ENCODE assay signal across 25 cellular contexts in genomic region chr4:81442479-81443085, GRCh38. TPM values are rescaled to one million over a fixed set of nuclear protein-coding genes. Genes with fewer than 3 reads are reported as not detected.
DNase-seq lines count a peak whose midpoint lies in the region; ATAC-seq, FAIRE-seq and TF ChIP-seq lines count a peak whose summit lies in the region.
"Had no signal": no experiment of that assay in that cellular context is flagged by ENCODE, and none has a peak within 500 bp of the region (broad histone marks: within the 10 kb centered on the region; RNA-seq: fewer than 3 reads in every experiment).

No MANE protein-coding gene starts in this region.

- no peak overlapping the region for H4K12ac ChIP-seq in trophoblast cell (ENCODE audit: low read depth, low read length)

- H3K4me1 ChIP-seq in K562 (replicated peaks in 1 of 2; ENCODE audit: control insufficient read depth in 2 of 2, insufficient read depth in 2 of 2, low read length in 2 of 2) = no peaks in the 10 kb centered on the region; a peak in 1 of 5 replicates
- no peaks in the 10 kb centered on the region for H3K4me1 ChIP-seq in trophoblast cell (ENCODE audit: control insufficient read depth in 1 of 2, insufficient read depth in 2 of 2, low read length in 2 of 2)
- H3K4me1 ChIP-seq: BLaER1, Caco-2, HAP-1 had no signal

- CTCF ChIA-PET in K562 (lab: Yijun Ruan, JAX; ENCODE audit: low intra/inter-chr PET ratio) = no interaction called here

- no peak overlapping the region for H3K9ac ChIP-seq in K562 (ENCODE audit: insufficient read depth in 1 of 2, low read depth in 2 of 2, low read length in 2 of 2)
- no peak overlapping the region for H3K9ac ChIP-seq in trophoblast cell (ENCODE audit: low read length)
- H3K9ac ChIP-seq: BLaER1 had no signal

- peak; percentile 46 for FAIRE-seq in K562 (lab: Jason Lieb, UNC)
- FAIRE-seq: A204.1, G401.6, GM12892, H54 had no signal

- no peak overlapping the region for H2BK12ac ChIP-seq in trophoblast cell (ENCODE audit: low read length)

- H3K23ac ChIP-seq in trophoblast cell (ENCODE audit: low read length) = no peak overlapping the region

- H3K14ac ChIP-seq in trophoblast cell (ENCODE audit: low read length) = no peak overlapping the region

- no peaks in the 10 kb centered on the region for H3K9me1 ChIP-seq in K562 (ENCODE audit: control insufficient read depth, insufficient read depth, low read length)

- H3K4me3 Mint-ChIP-seq in mesothelial cell of epicardium = no peak overlapping the region
- H3K4me3 Mint-ChIP-seq: B cell; CD4-positive, CD25-positive, alpha-beta regulatory T cell; CD8-positive, alpha-beta T cell; HFFc6 had no signal

- H3K79me1 ChIP-seq in trophoblast cell (ENCODE audit: low read length) = no peaks in the 10 kb centered on the region

- no TSS peak for BruUV-seq in K562 (replicated peaks; lab: Mats Ljungman, UMichigan)

- H3K27me3 ChIP-seq in K562 (ENCODE audit: control insufficient read depth in 2 of 2, insufficient read depth in 2 of 2, low read length in 2 of 2) = no peaks in the 10 kb centered on the region
- H3K27me3 ChIP-seq in trophoblast cell (ENCODE audit: insufficient read depth, low read length) = no peaks in the 10 kb centered on the region
- H3K27me3 ChIP-seq: BLaER1 had no signal

- no peaks in the 10 kb centered on the region for H3K79me2 ChIP-seq in K562 (ENCODE audit: control insufficient read depth, insufficient read depth, low read length)
- no peaks in the 10 kb centered on the region for H3K79me2 ChIP-seq in trophoblast cell (ENCODE audit: control insufficient read depth, insufficient read depth, low read length, poor library complexity)

- peaks cover 48% of the 10 kb centered on the region for H3K36me3 Mint-ChIP-seq in mesothelial cell of epicardium

- TF ChIP-seq POLR2A in K562 (conservative IDR thresholded peaks at IDR 0.05) = no peak

- H4K91ac ChIP-seq in trophoblast cell (ENCODE audit: low read depth, low read length) = no peak overlapping the region

- no peaks in the 10 kb centered on the region for H3K27me3 Mint-ChIP-seq in mesothelial cell of epicardium (ENCODE audit: low read depth)
- H3K27me3 Mint-ChIP-seq: B cell; CD4-positive, CD25-positive, alpha-beta regulatory T cell had no signal

- no peak for TF ChIP-seq RAD21 in K562 (CRISPR knock-in tag; conservative IDR thresholded peaks at IDR 0.05 in 1 of 2, IDR thresholded peaks at IDR 0.05 in 1 of 2)

- no peak overlapping the region for H3K27ac ChIP-seq in K562 (ENCODE audit: extremely low read depth, low read depth, low read length)
- H3K27ac ChIP-seq in trophoblast cell (ENCODE audit: low read depth, low read length) = no peak overlapping the region
- H3K27ac ChIP-seq: 22Rv1, BLaER1, C4-2B had no signal

- H4K20me1 ChIP-seq in K562 (replicated peaks; ENCODE audit: control insufficient read depth, insufficient read depth, low read length) = no peaks in the 10 kb centered on the region
- H4K20me1 ChIP-seq: BLaER1 had no signal

- H3K27ac Mint-ChIP-seq in mesothelial cell of epicardium = no peak overlapping the region
- H3K27ac Mint-ChIP-seq: B cell; CD4-positive, CD25-positive, alpha-beta regulatory T cell; CD8-positive, alpha-beta T cell; HFFc6 had no signal

- H2AFZ ChIP-seq in K562 (ENCODE audit: low read depth, low read length) (no peak overlapping the region), trophoblast cell (ENCODE audit: insufficient read depth, low read length, poor library complexity) (no peak overlapping the region)

- POLR2A ChIA-PET in K562 (lab: Yijun Ruan, JAX) = interaction anchor here (0.9 kb wide), 1 partner anchor 21 kb away, joined by 4 read pairs; no protein-coding TSS in a partner anchor

- no peak overlapping the region for H4K8ac ChIP-seq in trophoblast cell (ENCODE audit: low read depth, low read length)

- peak; percentile 3 for DNase-seq in NCI-H82 (lab: John Stamatoyannopoulos, UW)
- no peak for DNase-seq in NCI-H82 treated with DMSO at 0.1 percent for 48 hours (lab: John Stamatoyannopoulos, UW; ENCODE audit: unreplicated experiment)
- no peak for DNase-seq in K562 (ENCODE audit: extremely low read depth in 1 of 4, low spot score in 3 of 4)
- DNase-seq in left lobe of liver (ENCODE audit: low spot score) = no peak
- DNase-seq in trophoblast cell = peak; percentile 33 to 81
- DNase-seq in mesothelial cell of epicardium (ENCODE audit: low spot score in 2 of 2, unreplicated experiment in 2 of 2) = no peak
- no peak for DNase-seq in NCI-H1105 (lab: John Stamatoyannopoulos, UW)
- DNase-seq: Caco-2; CD4-positive, CD25-positive, alpha-beta regulatory T cell; CD8-positive, alpha-beta T cell; DMS153; DND-41; GOT3; HFFc6 had no signal

- no peak for TF ChIP-seq EP300 in K562 (IDR thresholded peaks at IDR 0.05; ENCODE audit: low read length)

- no peaks in the 10 kb centered on the region for H3K36me3 ChIP-seq in K562 (ENCODE audit: control insufficient read depth, insufficient read depth, low read length)
- H3K36me3 ChIP-seq in trophoblast cell (ENCODE audit: control insufficient read depth in 1 of 2, insufficient read depth in 2 of 2, low read length in 2 of 2) = peaks cover 2% of the 10 kb centered on the region in 2 experiments
- H3K36me3 ChIP-seq: HAP-1 had no signal

- in situ Hi-C loops in K562 (cut with MboI) = no loop called here

- H3K18ac ChIP-seq in trophoblast cell (ENCODE audit: low read length) = no peak overlapping the region

- no peak overlapping the region for H3K4ac ChIP-seq in trophoblast cell (ENCODE audit: low read depth, low read length)

- peaks cover 9% of the 10 kb centered on the region for H3K4me1 Mint-ChIP-seq in mesothelial cell of epicardium
- H3K4me1 Mint-ChIP-seq: B cell; CD4-positive, CD25-positive, alpha-beta regulatory T cell had no signal

- H3K4me2 ChIP-seq in K562 (ENCODE audit: insufficient read depth, low read length) (no peak overlapping the region), trophoblast cell (ENCODE audit: low read length) (no peak overlapping the region)
- H3K4me2 ChIP-seq: BLaER1 had no signal

- H3K9me3 ChIP-seq in K562 (replicated peaks; ENCODE audit: control insufficient read depth, insufficient read depth, low read depth, low read length) (no peaks in the 10 kb centered on the region), trophoblast cell (ENCODE audit: insufficient read depth, low read depth, low read length) (no peaks in the 10 kb centered on the region)
- H3K9me3 ChIP-seq: BLaER1, Caco-2, HAP-1 had no signal

- peaks cover 12% of the 10 kb centered on the region for H3K9me3 Mint-ChIP-seq in mesothelial cell of epicardium
- H3K9me3 Mint-ChIP-seq: CD8-positive, alpha-beta T cell; HFFc6 had no signal

- no peak overlapping the region for H2AK5ac ChIP-seq in trophoblast cell (ENCODE audit: low read length)

- no peak overlapping the region for H2BK120ac ChIP-seq in trophoblast cell (ENCODE audit: insufficient read depth, low read length, poor library complexity)

- no peak overlapping the region for H2BK5ac ChIP-seq in trophoblast cell (ENCODE audit: low read depth, low read length, poor library complexity)

- no peak for ATAC-seq in K562
- peak; percentile 66 for ATAC-seq in left lobe of liver
- ATAC-seq in HG03439 (IDR thresholded peaks at IDR 0.05; ENCODE audit: unreplicated experiment) = no peak
- ATAC-seq: CD8-positive, alpha-beta T cell had no signal

- TF ChIP-seq CTCF in K562 (IDR thresholded peaks at IDR 0.05 in 2 of 3, conservative IDR thresholded peaks at IDR 0.05 in 1 of 3; ENCODE audit: insufficient read depth in 2 of 3, low read depth in 1 of 3, low read length in 3 of 3) (no peak), mesothelial cell of epicardium (IDR thresholded peaks at IDR 0.05; ENCODE audit: unreplicated experiment) (no peak)

- H3K4me3 ChIP-seq in K562 (no peak overlapping the region), trophoblast cell (ENCODE audit: low read depth, low read length) (no peak overlapping the region)
- H3K4me3 ChIP-seq: BLaER1, HAP-1 had no signal

- 31% methylated on average over 4 of the region's 4 CpGs for WGBS in K562 (ENCODE audit: insufficient coverage, low coverage, missing lambda C conversion rate)
- WGBS in trophoblast cell (ENCODE audit: extremely low coverage, insufficient coverage, insufficient read length) = no CpG with 5 or more reads among the region's 4 CpGs

- intact Hi-C loops in K562 (cut with micrococcal nuclease) = no loop called here

TF ChIP-seq in K562, 482 proteins besides CTCF, POLR2A, EP300 and RAD21 (continues in another document):
- 0 out of 2 replicates have a peak, but pooled peaks have one; percentile 10 for TF ChIP-seq CBFA2T3 (IDR thresholded peaks at IDR 0.05)
- TF ChIP-seq NR2C1 (IDR thresholded peaks at IDR 0.05) = peak; percentile 85
- TF ChIP-seq NR2C1 (tag; IDR thresholded peaks at IDR 0.05) = peak; percentile 90
- no peak for TF ChIP-seq ZNF76 (CRISPR knock-in tag; IDR thresholded peaks at IDR 0.05; ENCODE audit: borderline replicate concordance)
- no peak for TF ChIP-seq NR2C2 (CRISPR knock-in tag; IDR thresholded peaks at IDR 0.05)
- peak; percentile 48; the same call in 1 of the 2 replicates for TF ChIP-seq NR2C2 (tag; IDR thresholded peaks at IDR 0.05)
- no peak for TF ChIP-seq ETV1 (tag; conservative IDR thresholded peaks at IDR 0.05; ENCODE audit: low read depth)

RNA-seq across cellular contexts. Expression of gene RASGEF1B, which starts 29.1 kb away (rescaled TPM):
- total RNA-seq in K562 (2011; cell fraction: chromatin; rRNA removed; ENCODE audit: low replicate concordance) = 0.84 and 1.1 TPM in 2 replicates
- total RNA-seq in K562 (2011; cell fraction: nucleolus; rRNA removed) = 0.50 and 1.1 TPM in 2 replicates
- total RNA-seq in K562 (2011; cell fraction: nucleoplasm; rRNA removed) = 1.0 and 1.6 TPM in 2 replicates
- total RNA-seq in K562 (2014; rRNA removed) = 0.08 and 0.23 TPM in 2 replicates
- 0.15 and 0.38 TPM in 2 replicates for total RNA-seq in K562 (2014; rRNA removed; fragmentation: Illumina TruSeq; extraction: Trizol)
- 0.33 and 0.41 TPM in 2 replicates for total RNA-seq in K562 (2015; rRNA removed; fragmentation: Illumina TruSeq; extraction: Trizol)
- 0.35 and 0.42 TPM in 2 replicates for total RNA-seq in K562 (2021)
- 0.57 and 0.76 TPM in 2 replicates for polyA plus RNA-seq in K562 (2011; rRNA removed)
- 0.19 and 0.72 TPM in 2 replicates for polyA plus RNA-seq in K562 (2011; cell fraction: cytosol; rRNA removed)
- polyA plus RNA-seq in K562 (2011; cell fraction: nucleus; rRNA removed) = 1.2 and 1.7 TPM in 2 replicates
- 0.26 and 0.27 TPM in 2 replicates for polyA plus RNA-seq in K562 (2012)
- 0.10 and 0.22 TPM in 2 replicates for polyA plus RNA-seq in K562 (2014; fragmentation: Illumina TruSeq; extraction: Trizol)
- under 1 TPM; 0.04 to 0.20 TPM for polyA plus RNA-seq in K562 (2014; fragmentation: Nextera tagmentation; extraction: Ambion mirVana)
- 0.12 and 0.35 TPM in 2 replicates for polyA plus RNA-seq in K562 (2014; rRNA removed)
- 1.9 and 4.0 TPM in 2 replicates for polyA minus RNA-seq in K562 (2011; rRNA and poly(A)+ RNA removed)
- polyA minus RNA-seq in K562 (2011; cell fraction: cytosol; rRNA and poly(A)+ RNA removed) = 1.3 and 1.7 TPM in 2 replicates
- 1.9 and 4.8 TPM in 2 replicates for polyA minus RNA-seq in K562 (2011; cell fraction: nucleus; rRNA and poly(A)+ RNA removed)
- 23.6 TPM for total RNA-seq in left lobe of liver
- polyA plus RNA-seq in trophoblast cell (2013) = 2.0 and 2.3 TPM in 2 replicates
- 6.8 to 7.2 TPM (median 7.2 TPM) in 3 replicates for total RNA-seq in mesothelial cell of epicardium
- total RNA-seq: HFFc6 had no signal
- polyA plus RNA-seq: AG04450 had no signal

Comparison
In these comparisons a context has a peak if more than half of its experiments do, and no peak if none do; other contexts are left out.
1. DNase-seq: peak in NCI-H82 (single experiment) and trophoblast cell (2 of 2); none in NCI-H82 treated with DMSO at 0.1 percent for 48 hours (single experiment), K562 (0 of 4), left lobe of liver (single experiment), mesothelial cell of epicardium (0 of 2) and NCI-H1105 (single experiment).